1 cellular context compared by ENCODE assay signal in genomic region chr3:143971367-143972154, GRCh38.
TF ChIP-seq lines count a peak whose summit lies in the region.

A gene with protein sequence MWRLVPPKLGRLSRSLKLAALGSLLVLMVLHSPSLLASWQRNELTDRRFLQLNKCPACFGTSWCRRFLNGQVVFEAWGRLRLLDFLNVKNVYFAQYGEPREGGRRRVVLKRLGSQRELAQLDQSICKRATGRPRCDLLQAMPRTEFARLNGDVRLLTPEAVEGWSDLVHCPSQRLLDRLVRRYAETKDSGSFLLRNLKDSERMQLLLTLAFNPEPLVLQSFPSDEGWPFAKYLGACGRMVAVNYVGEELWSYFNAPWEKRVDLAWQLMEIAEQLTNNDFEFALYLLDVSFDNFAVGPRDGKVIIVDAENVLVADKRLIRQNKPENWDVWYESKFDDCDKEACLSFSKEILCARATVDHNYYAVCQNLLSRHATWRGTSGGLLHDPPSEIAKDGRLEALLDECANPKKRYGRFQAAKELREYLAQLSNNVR (plus strand): TSS chr3:143971823. CDS start chr3:143972333, 510 bp downstream.

TF ChIP-seq in HepG2, 621 proteins besides CTCF, POLR2A, EP300 and RAD21 (continued from another document and continues in another):
- no peak for TF ChIP-seq UBTF (CRISPR knock-in tag; IDR thresholded peaks at IDR 0.05)
- no peak for TF ChIP-seq ZUFSP (CRISPR knock-in tag; IDR thresholded peaks at IDR 0.05; ENCODE audit: borderline replicate concordance)
- no peak for TF ChIP-seq NR3C1 (CRISPR knock-in tag; IDR thresholded peaks at IDR 0.05)
- TF ChIP-seq, protein P1, sequence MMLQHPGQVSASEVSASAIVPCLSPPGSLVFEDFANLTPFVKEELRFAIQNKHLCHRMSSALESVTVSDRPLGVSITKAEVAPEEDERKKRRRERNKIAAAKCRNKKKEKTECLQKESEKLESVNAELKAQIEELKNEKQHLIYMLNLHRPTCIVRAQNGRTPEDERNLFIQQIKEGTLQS (CRISPR knock-in tag; IDR thresholded peaks at IDR 0.05) = no peak
- TF ChIP-seq ZFP36L2 (CRISPR knock-in tag; IDR thresholded peaks at IDR 0.05) = no peak
- no peak for TF ChIP-seq ZNF530 (CRISPR knock-in tag; IDR thresholded peaks at IDR 0.05; ENCODE audit: low read depth)
- peak; percentile 62; the same call in 1 of the 2 replicates for TF ChIP-seq SIN3A (IDR thresholded peaks at IDR 0.05; ENCODE audit: borderline replicate concordance, low read depth, low read length)
- TF ChIP-seq ZNF280D (CRISPR knock-in tag; IDR thresholded peaks at IDR 0.05) = no peak
- TF ChIP-seq POGZ (CRISPR knock-in tag; IDR thresholded peaks at IDR 0.05) = no peak; the same call in 1 of the 2 replicates
- no peak for TF ChIP-seq TRIM24 (CRISPR knock-in tag; IDR thresholded peaks at IDR 0.05)
- TF ChIP-seq ZNF230 (CRISPR knock-in tag; IDR thresholded peaks at IDR 0.05) = no peak
- TF ChIP-seq RBFOX2 (IDR thresholded peaks at IDR 0.05; ENCODE audit: low read depth, low read length) = peak; percentile 78
- TF ChIP-seq FOXA1 (IDR thresholded peaks at IDR 0.05) = no peak
- no peak for TF ChIP-seq FOXA1 (CRISPR knock-in tag; IDR thresholded peaks at IDR 0.05)
- 0 out of 2 replicates have a peak, but pooled peaks have one; percentile 2 for TF ChIP-seq RERE (CRISPR knock-in tag; IDR thresholded peaks at IDR 0.05; ENCODE audit: low read depth)
- TF ChIP-seq, protein P2, sequence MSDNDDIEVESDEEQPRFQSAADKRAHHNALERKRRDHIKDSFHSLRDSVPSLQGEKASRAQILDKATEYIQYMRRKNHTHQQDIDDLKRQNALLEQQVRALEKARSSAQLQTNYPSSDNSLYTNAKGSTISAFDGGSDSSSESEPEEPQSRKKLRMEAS (IDR thresholded peaks at IDR 0.05) = peak; percentile 23
- TF ChIP-seq ZNF256 (CRISPR knock-in tag; conservative IDR thresholded peaks at IDR 0.05) = no peak
- no peak for TF ChIP-seq SP140L (CRISPR knock-in tag; IDR thresholded peaks at IDR 0.05; ENCODE audit: borderline replicate concordance)
- no peak for TF ChIP-seq ZNF331 (CRISPR knock-in tag; IDR thresholded peaks at IDR 0.05)
- TF ChIP-seq FOXA3 (CRISPR knock-in tag; IDR thresholded peaks at IDR 0.05) = no peak
- TF ChIP-seq, protein P3, sequence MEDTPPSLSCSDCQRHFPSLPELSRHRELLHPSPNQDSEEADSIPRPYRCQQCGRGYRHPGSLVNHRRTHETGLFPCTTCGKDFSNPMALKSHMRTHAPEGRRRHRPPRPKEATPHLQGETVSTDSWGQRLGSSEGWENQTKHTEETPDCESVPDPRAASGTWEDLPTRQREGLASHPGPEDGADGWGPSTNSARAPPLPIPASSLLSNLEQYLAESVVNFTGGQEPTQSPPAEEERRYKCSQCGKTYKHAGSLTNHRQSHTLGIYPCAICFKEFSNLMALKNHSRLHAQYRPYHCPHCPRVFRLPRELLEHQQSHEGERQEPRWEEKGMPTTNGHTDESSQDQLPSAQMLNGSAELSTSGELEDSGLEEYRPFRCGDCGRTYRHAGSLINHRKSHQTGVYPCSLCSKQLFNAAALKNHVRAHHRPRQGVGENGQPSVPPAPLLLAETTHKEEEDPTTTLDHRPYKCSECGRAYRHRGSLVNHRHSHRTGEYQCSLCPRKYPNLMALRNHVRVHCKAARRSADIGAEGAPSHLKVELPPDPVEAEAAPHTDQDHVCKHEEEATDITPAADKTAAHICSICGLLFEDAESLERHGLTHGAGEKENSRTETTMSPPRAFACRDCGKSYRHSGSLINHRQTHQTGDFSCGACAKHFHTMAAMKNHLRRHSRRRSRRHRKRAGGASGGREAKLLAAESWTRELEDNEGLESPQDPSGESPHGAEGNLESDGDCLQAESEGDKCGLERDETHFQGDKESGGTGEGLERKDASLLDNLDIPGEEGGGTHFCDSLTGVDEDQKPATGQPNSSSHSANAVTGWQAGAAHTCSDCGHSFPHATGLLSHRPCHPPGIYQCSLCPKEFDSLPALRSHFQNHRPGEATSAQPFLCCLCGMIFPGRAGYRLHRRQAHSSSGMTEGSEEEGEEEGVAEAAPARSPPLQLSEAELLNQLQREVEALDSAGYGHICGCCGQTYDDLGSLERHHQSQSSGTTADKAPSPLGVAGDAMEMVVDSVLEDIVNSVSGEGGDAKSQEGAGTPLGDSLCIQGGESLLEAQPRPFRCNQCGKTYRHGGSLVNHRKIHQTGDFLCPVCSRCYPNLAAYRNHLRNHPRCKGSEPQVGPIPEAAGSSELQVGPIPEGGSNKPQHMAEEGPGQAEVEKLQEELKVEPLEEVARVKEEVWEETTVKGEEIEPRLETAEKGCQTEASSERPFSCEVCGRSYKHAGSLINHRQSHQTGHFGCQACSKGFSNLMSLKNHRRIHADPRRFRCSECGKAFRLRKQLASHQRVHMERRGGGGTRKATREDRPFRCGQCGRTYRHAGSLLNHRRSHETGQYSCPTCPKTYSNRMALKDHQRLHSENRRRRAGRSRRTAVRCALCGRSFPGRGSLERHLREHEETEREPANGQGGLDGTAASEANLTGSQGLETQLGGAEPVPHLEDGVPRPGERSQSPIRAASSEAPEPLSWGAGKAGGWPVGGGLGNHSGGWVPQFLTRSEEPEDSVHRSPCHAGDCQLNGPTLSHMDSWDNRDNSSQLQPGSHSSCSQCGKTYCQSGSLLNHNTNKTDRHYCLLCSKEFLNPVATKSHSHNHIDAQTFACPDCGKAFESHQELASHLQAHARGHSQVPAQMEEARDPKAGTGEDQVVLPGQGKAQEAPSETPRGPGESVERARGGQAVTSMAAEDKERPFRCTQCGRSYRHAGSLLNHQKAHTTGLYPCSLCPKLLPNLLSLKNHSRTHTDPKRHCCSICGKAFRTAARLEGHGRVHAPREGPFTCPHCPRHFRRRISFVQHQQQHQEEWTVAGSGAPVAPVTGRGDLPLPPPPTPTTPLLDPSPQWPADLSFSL (CRISPR knock-in tag; IDR thresholded peaks at IDR 0.05) = no peak
- TF ChIP-seq PLRG1 (conservative IDR thresholded peaks at IDR 0.05) = no peak
- no peak for TF ChIP-seq MYPOP (CRISPR knock-in tag; IDR thresholded peaks at IDR 0.05)
- no peak for TF ChIP-seq ZNF878 (CRISPR knock-in tag; IDR thresholded peaks at IDR 0.05)
- no peak for TF ChIP-seq NFE2 (CRISPR knock-in tag; IDR thresholded peaks at IDR 0.05)
- no peak for TF ChIP-seq NFIC (IDR thresholded peaks at IDR 0.05; ENCODE audit: low read length)
- TF ChIP-seq ZNF205 (CRISPR knock-in tag; IDR thresholded peaks at IDR 0.05) = 0 out of 2 replicates have a peak, but pooled peaks have one; percentile 8
- TF ChIP-seq, protein P4, sequence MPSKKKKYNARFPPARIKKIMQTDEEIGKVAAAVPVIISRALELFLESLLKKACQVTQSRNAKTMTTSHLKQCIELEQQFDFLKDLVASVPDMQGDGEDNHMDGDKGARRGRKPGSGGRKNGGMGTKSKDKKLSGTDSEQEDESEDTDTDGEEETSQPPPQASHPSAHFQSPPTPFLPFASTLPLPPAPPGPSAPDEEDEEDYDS (CRISPR knock-in tag; IDR thresholded peaks at IDR 0.05) = peak; percentile 96
- peak; percentile 42; the same call in 1 of the 2 replicates for TF ChIP-seq GMEB1 (CRISPR knock-in tag; IDR thresholded peaks at IDR 0.05; ENCODE audit: borderline replicate concordance)
- no peak for TF ChIP-seq HOXA7 (CRISPR knock-in tag; IDR thresholded peaks at IDR 0.05)
- TF ChIP-seq KAT8 (CRISPR knock-in tag; IDR thresholded peaks at IDR 0.05) = no peak
- TF ChIP-seq ZNF136 (CRISPR knock-in tag; IDR thresholded peaks at IDR 0.05; ENCODE audit: low read depth) = no peak
